ENCODE assay signal across 9 cellular contexts in genomic region chr2:183543731-183544130, GRCh38.
A peak's percentile ranks its signal among the peaks of the same experiment; 100 is the strongest.
DNase-seq lines count a peak whose midpoint lies in the region; ATAC-seq and TF ChIP-seq lines count a peak whose summit lies in the region.
"Had no signal": no experiment of that assay in that cellular context is flagged by ENCODE, and none has a peak within 500 bp of the region (broad histone marks: within the 10 kb centered on the region; RNA-seq: fewer than 3 reads in every experiment).

No MANE protein-coding gene starts in this region.

- H3K9me3 ChIP-seq in gastrocnemius medialis (no peaks in the 10 kb centered on the region), heart right ventricle (peaks cover 0 to 32% (median 0%) of the 10 kb centered on the region in 11 donors)

- intact Hi-C loops in gastrocnemius medialis (cut with DNase I; ENCODE audit: low total_unique reads): no loop called here
- intact Hi-C loops in heart right ventricle (cut with DNase I): no loop called here

- no peaks in the 10 kb centered on the region for H3K4me1 ChIP-seq in gastrocnemius medialis
- no peaks in the 10 kb centered on the region for H3K4me1 ChIP-seq in heart right ventricle

- in situ Hi-C loops in gastrocnemius medialis (cut with MboI; ENCODE audit: low sequenced_read_pairs in 4 of 4): no loop called here

- H3K4me3 ChIP-seq in gastrocnemius medialis (no peak overlapping the region), heart right ventricle (no peak overlapping the region)

- WGBS in heart right ventricle, 2 donors: 41 to 54% methylated on average over 7 of the region's 7 CpGs

- no peak for TF ChIP-seq POLR2A in gastrocnemius medialis (IDR thresholded peaks at IDR 0.05)

- H3K27me3 ChIP-seq in gastrocnemius medialis (no peaks in the 10 kb centered on the region), heart right ventricle (no peaks in the 10 kb centered on the region)

- TF ChIP-seq CTCF in gastrocnemius medialis (IDR thresholded peaks at IDR 0.05 in 4 of 5, conservative IDR thresholded peaks at IDR 0.05 in 1 of 5): no peak
- no peak for TF ChIP-seq CTCF in heart right ventricle (IDR thresholded peaks at IDR 0.05)

- H3K27ac ChIP-seq in gastrocnemius medialis: no peak overlapping the region
- H3K27ac ChIP-seq in heart right ventricle: no peak overlapping the region

- DNase-seq in DMS53 treated with DMSO at 0.1 percent for 48 hours (lab: John Stamatoyannopoulos, UW; ENCODE audit: unreplicated experiment) (peak; percentile 40), T1000 (lab: John Stamatoyannopoulos, UW) (peak; percentile 16), NCI-H187 treated with DMSO at 0.1 percent for 48 hours (lab: John Stamatoyannopoulos, UW) (no peak), gastrocnemius medialis (no peak), heart right ventricle (no peak)
- DNase-seq: activated CD4-positive, alpha-beta T cell treated with anti-CD3 and anti-CD28 coated beads for 36 hours had no signal

- ATAC-seq in GM19351 (IDR thresholded peaks at IDR 0.05; ENCODE audit: unreplicated experiment) (peak; percentile 96), HG03039 (IDR thresholded peaks at IDR 0.05; ENCODE audit: unreplicated experiment) (peak; percentile 97), gastrocnemius medialis (no peak), GM21526 (IDR thresholded peaks at IDR 0.05; ENCODE audit: low FRiP score, unreplicated experiment) (no peak), heart right ventricle (no peak)
- ATAC-seq: activated CD4-positive, alpha-beta T cell treated with anti-CD3 and anti-CD28 coated beads for 36 hours had no signal

- H3K36me3 ChIP-seq in gastrocnemius medialis (no peaks in the 10 kb centered on the region), heart right ventricle (no peaks in the 10 kb centered on the region)

Comparison
In these comparisons a context has a peak if more than half of its experiments do, and no peak if none do; other contexts are left out.
1. DNase-seq: peak in DMS53 treated with DMSO at 0.1 percent for 48 hours (single experiment) and T1000 (single experiment); none in NCI-H187 treated with DMSO at 0.1 percent for 48 hours (single experiment), gastrocnemius medialis (0 of 2) and heart right ventricle (0 of 2).
2. ATAC-seq: peak in GM19351 (single experiment) and HG03039 (single experiment); none in gastrocnemius medialis (0 of 2), GM21526 (single experiment) and heart right ventricle (0 of 8).